In the genomic region with DNA sequence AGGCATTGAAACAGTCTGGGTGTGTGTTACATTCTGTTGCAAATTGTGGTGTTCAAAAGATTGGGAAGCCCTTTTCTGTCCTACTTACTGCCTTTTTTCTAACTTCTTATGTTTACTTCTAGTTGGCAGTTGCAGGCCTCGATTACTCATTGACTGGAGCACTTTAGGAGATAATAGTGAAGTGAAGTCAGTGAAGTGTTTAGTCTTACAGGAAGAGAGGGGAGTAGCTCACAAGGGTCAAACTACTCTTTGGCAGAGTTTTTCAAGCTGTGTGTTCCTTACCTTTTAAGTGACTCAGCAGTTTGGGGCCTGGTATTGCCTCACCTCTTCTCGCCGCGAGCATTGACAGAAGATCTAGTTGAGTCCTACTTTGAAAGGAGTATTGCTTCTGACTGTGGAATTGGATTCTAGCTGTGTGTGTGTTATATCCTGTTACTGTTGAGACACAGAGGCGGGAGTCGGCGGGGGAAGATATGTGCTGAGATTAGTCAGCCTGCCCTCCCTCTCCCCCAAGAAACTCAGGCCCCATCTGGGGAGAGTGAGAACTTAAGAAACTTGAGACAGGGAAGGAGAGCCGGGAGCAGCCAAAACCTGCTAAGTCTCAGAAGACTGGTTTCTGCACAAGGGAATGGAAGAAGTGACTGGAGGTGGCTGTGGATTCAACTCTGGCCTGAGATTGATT, we compare ENCODE assay signal across 8 cellular contexts. TPM values are rescaled to one million over a fixed set of nuclear protein-coding genes. Genes with fewer than 3 reads are reported as not detected.
A peak's percentile ranks its signal among the peaks of the same experiment; 100 is the strongest.
DNase-seq lines count a peak whose midpoint lies in the region; ATAC-seq and TF ChIP-seq lines count a peak whose summit lies in the region.

No MANE protein-coding gene starts in this region.

- peak; percentile 76 for ATAC-seq in GM21619 (IDR thresholded peaks at IDR 0.05; ENCODE audit: unreplicated experiment)
- ATAC-seq in HG03439 (IDR thresholded peaks at IDR 0.05; ENCODE audit: unreplicated experiment) = no peak

- no peaks in the 10 kb centered on the region for H3K9me3 ChIP-seq in neural progenitor cell (ENCODE audit: low read depth)
- H3K9me3 ChIP-seq in uterus = no peaks in the 10 kb centered on the region

- peak overlapping the region; percentile 63 for H3K4me2 ChIP-seq in neural progenitor cell

- peak overlapping the region; percentile 35 for H3K27ac Mint-ChIP-seq in activated CD4-positive, alpha-beta T cell treated with anti-CD3 and anti-CD28 coated beads, Interleukin-2, amount 10 ng/mL, durations not matched to agents 24 days and 14 days
- peak overlapping the region; percentile 36 for H3K27ac Mint-ChIP-seq in neural progenitor cell

- H3K27me3 ChIP-seq in neural progenitor cell (no peaks in the 10 kb centered on the region), uterus (no peaks in the 10 kb centered on the region)

- H3K27me3 Mint-ChIP-seq in activated CD4-positive, alpha-beta T cell treated with anti-CD3 and anti-CD28 coated beads, Interleukin-2, amount 10 ng/mL, durations not matched to agents 24 days and 14 days = no peaks in the 10 kb centered on the region
- H3K27me3 Mint-ChIP-seq in neural progenitor cell (ENCODE audit: insufficient read depth, low read depth) = peaks cover 2% of the 10 kb centered on the region

- peak overlapping the region; percentile 55 for H3K27ac ChIP-seq in neural progenitor cell
- peak overlapping the region; percentile 83 to 89 for H3K27ac ChIP-seq in uterus

- DNase-seq in DMS79 (lab: John Stamatoyannopoulos, UW) = peak; percentile 52
- DNase-seq in LHCN-M2 (ENCODE audit: low read depth) = peak; percentile 94
- peak; percentile 70 for DNase-seq in activated CD4-positive, alpha-beta T cell treated with anti-CD3 and anti-CD28 coated beads, Interleukin-2, amount 10 ng/mL, durations not matched to agents 24 days and 14 days
- DNase-seq in fibroblast of gingiva (ENCODE audit: low read depth) = peak; percentile 98
- peak; percentile 65 for DNase-seq in neural progenitor cell (ENCODE audit: low spot score)
- DNase-seq in uterus = peak; percentile 82 to 91

- peak overlapping the region; percentile 6 for H3K4me3 ChIP-seq in neural progenitor cell
- H3K4me3 ChIP-seq in uterus = peak overlapping the region in 1 of 2 donors; percentile 13

- no peak for TF ChIP-seq POLR2A in uterus (IDR thresholded peaks at IDR 0.05)

- H3K9me3 Mint-ChIP-seq in activated CD4-positive, alpha-beta T cell treated with anti-CD3 and anti-CD28 coated beads, Interleukin-2, amount 10 ng/mL, durations not matched to agents 24 days and 14 days = no peaks in the 10 kb centered on the region
- no peaks in the 10 kb centered on the region for H3K9me3 Mint-ChIP-seq in neural progenitor cell

- peaks cover 22% of the 10 kb centered on the region for H3K4me1 Mint-ChIP-seq in activated CD4-positive, alpha-beta T cell treated with anti-CD3 and anti-CD28 coated beads, Interleukin-2, amount 10 ng/mL, durations not matched to agents 24 days and 14 days
- peaks cover 50% of the 10 kb centered on the region for H3K4me1 Mint-ChIP-seq in neural progenitor cell

- peak overlapping the region; percentile 44 for H3K4me3 Mint-ChIP-seq in activated CD4-positive, alpha-beta T cell treated with anti-CD3 and anti-CD28 coated beads, Interleukin-2, amount 10 ng/mL, durations not matched to agents 24 days and 14 days
- peak overlapping the region; percentile 2 for H3K4me3 Mint-ChIP-seq in neural progenitor cell

- peaks cover 27% of the 10 kb centered on the region for H3F3A ChIP-seq in neural progenitor cell (ENCODE audit: low read depth)

- H3K9ac ChIP-seq in neural progenitor cell = no peak overlapping the region

- H3K36me3 Mint-ChIP-seq in activated CD4-positive, alpha-beta T cell treated with anti-CD3 and anti-CD28 coated beads, Interleukin-2, amount 10 ng/mL, durations not matched to agents 24 days and 14 days (ENCODE audit: low read depth) = peaks cover 11% of the 10 kb centered on the region
- H3K36me3 Mint-ChIP-seq in neural progenitor cell = no peaks in the 10 kb centered on the region

- H4K20me1 ChIP-seq in neural progenitor cell (ENCODE audit: low read depth) = peaks cover 66% of the 10 kb centered on the region

- H3K79me2 ChIP-seq in neural progenitor cell (ENCODE audit: low read depth) = peaks cover 97% of the 10 kb centered on the region

- intact Hi-C loops in activated CD4-positive, alpha-beta T cell treated with anti-CD3 and anti-CD28 coated beads, Interleukin-2, amount 10 ng/mL, durations not matched to agents 24 days and 14 days (cut with micrococcal nuclease) = loop anchor here (2.0 kb wide), 1 partner anchor 31 kb away; a partner anchor contains a TSS
- intact Hi-C loops in uterus (cut with DNase I; ENCODE audit: low total_unique reads) = no loop called here

- peaks cover 4% of the 10 kb centered on the region for H3K36me3 ChIP-seq in neural progenitor cell
- H3K36me3 ChIP-seq in uterus = no peaks in the 10 kb centered on the region

- no peak overlapping the region for H2AFZ ChIP-seq in neural progenitor cell (replicated peaks)

- TF ChIP-seq CTCF in neural progenitor cell (IDR thresholded peaks at IDR 0.05) (no peak), uterus (IDR thresholded peaks at IDR 0.05) (peak in 1 of 4 experiments; percentile 15)

- H3K4me1 ChIP-seq in neural progenitor cell (peaks cover 48% of the 10 kb centered on the region), uterus (peaks cover 0 to 11% of the 10 kb centered on the region in 2 donors)

RNA-seq across cellular contexts. Expression of a gene that starts 19.3 kb away (rescaled TPM):
- total RNA-seq in LHCN-M2 (2014; rRNA removed) (28.0 and 33.0 TPM in 2 replicates), neural progenitor cell (ENCODE audit: low replicate concordance) (62.5 and 65.5 TPM in 2 replicates), uterus (100 to 1,000 TPM in 1 of 4 donors, 10 to 100 TPM in 3; 51.2 to 183 (median 70.2) TPM)
- 49.7 TPM for polyA plus RNA-seq in LHCN-M2 (2012)
- 67.1 and 75.3 TPM in 2 replicates for total RNA-seq in activated CD4-positive, alpha-beta T cell treated with anti-CD3 and anti-CD28 coated beads, Interleukin-2, amount 10 ng/mL, durations not matched to agents 24 days and 14 days

RNA-seq across cellular contexts. Expression of a gene that starts 30.5 kb away (rescaled TPM):
- total RNA-seq in LHCN-M2 (2014; rRNA removed) (41.2 and 46.2 TPM in 2 replicates), neural progenitor cell (ENCODE audit: low replicate concordance) (55.0 and 67.5 TPM in 2 replicates), uterus (100 to 1,000 TPM in 1 of 4 donors, 10 to 100 TPM in 3; 17.1 to 102 (median 42.0) TPM)
- polyA plus RNA-seq in LHCN-M2 (2012) = 24.0 TPM
- 41.0 and 43.8 TPM in 2 replicates for total RNA-seq in activated CD4-positive, alpha-beta T cell treated with anti-CD3 and anti-CD28 coated beads, Interleukin-2, amount 10 ng/mL, durations not matched to agents 24 days and 14 days
